13 cellular contexts compared by ENCODE assay signal in genomic region chr4:94636004-94636403, GRCh38.
"Had no signal": no experiment of that assay in that cellular context is flagged by ENCODE, and none has a peak within 500 bp of the region (broad histone marks: within the 10 kb centered on the region; RNA-seq: fewer than 3 reads in every experiment).

No MANE protein-coding gene starts in this region.

- DNase-seq: activated naive CD4-positive, alpha-beta T cell treated with anti-CD3 and anti-CD28 coated beads, Interleukin-2, amount 50 U/mL, for 16 hours; amniotic stem cell; brain microvascular endothelial cell; gastrocnemius medialis; islet precursor cell; ovary; stimulated activated CD4-positive, alpha-beta T cell treated with anti-CD3 and anti-CD28 coated beads, Interleukin-4, amount 100 ng/mL, for 4 hours; T-helper 2 cell; thyroid gland; uterus had no signal

- H3K4me3 ChIP-seq: gastrocnemius medialis, ovary, thyroid gland, uterus had no signal

- H3K9me3 Mint-ChIP-seq: activated T-helper 2 cell treated with anti-CD3 and anti-CD28 coated beads, Interferon-gamma antibody, Interleukin-2, Interleukin-4, amounts not matched to agents 10 μg/mL and 5 μg/mL and 100 μg/mL, durations not matched to agents 14 hours and 24 hours and 36 hours had no signal

- H3K27me3 ChIP-seq: brain microvascular endothelial cell, gastrocnemius medialis, ovary, thyroid gland, uterus had no signal

- ATAC-seq: gastrocnemius medialis, left lobe of liver had no signal

- H3K27ac Mint-ChIP-seq: activated T-helper 2 cell treated with anti-CD3 and anti-CD28 coated beads, Interferon-gamma antibody, Interleukin-2, Interleukin-4, amounts not matched to agents 10 μg/mL and 5 μg/mL and 100 μg/mL, durations not matched to agents 14 hours and 24 hours and 36 hours had no signal

- H3K4me1 ChIP-seq: gastrocnemius medialis, thyroid gland, uterus had no signal

- FAIRE-seq: TTC549 had no signal

- H3K36me3 ChIP-seq: ovary, uterus had no signal

- H3K9me3 ChIP-seq: gastrocnemius medialis, ovary, thyroid gland, uterus had no signal

- H3K27ac ChIP-seq: brain microvascular endothelial cell, gastrocnemius medialis, ovary, thyroid gland, uterus had no signal
